11 cellular contexts compared by ENCODE assay signal in genomic region chr12:26088999-26089398, GRCh38. TPM values are rescaled to one million over a fixed set of nuclear protein-coding genes. Genes with fewer than 3 reads are reported as not detected.
A peak's percentile ranks its signal among the peaks of the same experiment; 100 is the strongest.
DNase-seq lines count a peak whose midpoint lies in the region; ATAC-seq and TF ChIP-seq lines count a peak whose summit lies in the region.
"Had no signal": no experiment of that assay in that cellular context is flagged by ENCODE, and none has a peak within 500 bp of the region (broad histone marks: within the 10 kb centered on the region; RNA-seq: fewer than 3 reads in every experiment).

No MANE protein-coding gene starts in this region.

- H3K4me1 ChIP-seq in upper lobe of left lung, result no peaks in the 10 kb centered on the region

- TF ChIP-seq POLR2A in upper lobe of left lung (IDR thresholded peaks at IDR 0.05), result no peak

- no peaks in the 10 kb centered on the region for H3K36me3 ChIP-seq in upper lobe of left lung

- CTCF ChIA-PET in activated naive CD4-positive, alpha-beta T cell treated with anti-CD3 and anti-CD28 coated beads for 36 hours (lab: Charles Lee), result interaction anchor here (1.1 kb wide), 2 partner anchors 8 to 30 kb away, joined by 3 to 4 read pairs; no protein-coding TSS in a partner anchor

- WGBS in upper lobe of left lung, 2 donors, result 40 to 54% methylated on average over 2 of the region's 2 CpGs

- peak; percentile 7 for DNase-seq in activated naive CD4-positive, alpha-beta T cell treated with anti-CD3 and anti-CD28 coated beads for 36 hours
- no peak for DNase-seq in activated naive CD4-positive, alpha-beta T cell treated with anti-CD3 and anti-CD28 coated beads, Interleukin-2, amount 50 U/mL, for 16 hours
- peak; percentile 20 for DNase-seq in MV-4-11 (lab: John Stamatoyannopoulos, UW)
- peak in 1 of 2 donors; percentile 72 for DNase-seq in upper lobe of left lung
- no peak for DNase-seq in osteocyte (ENCODE audit: extremely low spot score, unreplicated experiment)
- no peak for DNase-seq in NCI-H1436 (lab: John Stamatoyannopoulos, UW)
- no peak for DNase-seq in 8988T
- DNase-seq: NCI-H1092; stimulated activated CD4-positive, alpha-beta T cell treated with anti-CD3 and anti-CD28 coated beads, Interleukin-1b, Interleukin-23, amount 100 ng/mL, for 48 hours had no signal

- H3K9me3 Mint-ChIP-seq in activated naive CD4-positive, alpha-beta T cell treated with anti-CD3 and anti-CD28 coated beads for 36 hours, result peaks cover 1% of the 10 kb centered on the region
- H3K9me3 Mint-ChIP-seq in osteocyte (ENCODE audit: unreplicated experiment), result no peaks in the 10 kb centered on the region
- H3K9me3 Mint-ChIP-seq: activated naive CD4-positive, alpha-beta T cell treated with anti-CD3 and anti-CD28 coated beads, Interleukin-2, amount 50 U/mL, for 72 hours had no signal

- intact Hi-C loops in activated naive CD4-positive, alpha-beta T cell treated with anti-CD3 and anti-CD28 coated beads for 36 hours (cut with micrococcal nuclease), result no loop called here

- no peak overlapping the region for H3K4me3 ChIP-seq in upper lobe of left lung

- no peak overlapping the region for H3K27ac Mint-ChIP-seq in activated naive CD4-positive, alpha-beta T cell treated with anti-CD3 and anti-CD28 coated beads for 36 hours
- H3K27ac Mint-ChIP-seq in osteocyte (ENCODE audit: unreplicated experiment), result no peak overlapping the region
- H3K27ac Mint-ChIP-seq: activated naive CD4-positive, alpha-beta T cell treated with anti-CD3 and anti-CD28 coated beads, Interleukin-2, amount 50 U/mL, for 72 hours had no signal

- peak in 1 of 4 donors; percentile 49 for TF ChIP-seq EP300 in upper lobe of left lung (IDR thresholded peaks at IDR 0.05)

- no peak overlapping the region for H3K4me3 Mint-ChIP-seq in activated naive CD4-positive, alpha-beta T cell treated with anti-CD3 and anti-CD28 coated beads for 36 hours
- no peak overlapping the region for H3K4me3 Mint-ChIP-seq in osteocyte (ENCODE audit: unreplicated experiment)

- no peaks in the 10 kb centered on the region for H3K9me3 ChIP-seq in upper lobe of left lung

- no peaks in the 10 kb centered on the region for H3K4me1 Mint-ChIP-seq in activated naive CD4-positive, alpha-beta T cell treated with anti-CD3 and anti-CD28 coated beads for 36 hours (ENCODE audit: low read depth)
- peaks cover 4% of the 10 kb centered on the region for H3K4me1 Mint-ChIP-seq in osteocyte (ENCODE audit: unreplicated experiment)

- ATAC-seq in HG02798 (IDR thresholded peaks at IDR 0.05; ENCODE audit: poor library complexity, unreplicated experiment) (peak; percentile 98), upper lobe of left lung (ENCODE audit: low FRiP score in 2 of 2) (peak; percentile 31 to 63)

- no peaks in the 10 kb centered on the region for H3K36me3 Mint-ChIP-seq in activated naive CD4-positive, alpha-beta T cell treated with anti-CD3 and anti-CD28 coated beads for 36 hours (ENCODE audit: low read depth)
- H3K36me3 Mint-ChIP-seq in osteocyte (ENCODE audit: unreplicated experiment), result peaks cover 2% of the 10 kb centered on the region
- H3K36me3 Mint-ChIP-seq: activated naive CD4-positive, alpha-beta T cell treated with anti-CD3 and anti-CD28 coated beads, Interleukin-2, amount 50 U/mL, for 72 hours had no signal

- H3K27me3 Mint-ChIP-seq in activated naive CD4-positive, alpha-beta T cell treated with anti-CD3 and anti-CD28 coated beads for 36 hours (ENCODE audit: low read depth), result no peaks in the 10 kb centered on the region
- H3K27me3 Mint-ChIP-seq in osteocyte (ENCODE audit: unreplicated experiment), result no peaks in the 10 kb centered on the region

- no peak overlapping the region for H3K27ac ChIP-seq in upper lobe of left lung

- no peak for TF ChIP-seq CTCF in upper lobe of left lung (IDR thresholded peaks at IDR 0.05)
- no peak for TF ChIP-seq CTCF in osteocyte (IDR thresholded peaks at IDR 0.05)

- H3K27me3 ChIP-seq in upper lobe of left lung, result no peaks in the 10 kb centered on the region

RNA-seq across cellular contexts. Expression of gene BHLHE41, which starts 35.8 kb away (rescaled TPM):
- total RNA-seq in activated naive CD4-positive, alpha-beta T cell treated with anti-CD3 and anti-CD28 coated beads for 36 hours, result not detected
- total RNA-seq in upper lobe of left lung, result 10 to 100 TPM in 5 of 6 donors, 1 to 10 TPM in 1; 9.3 to 78.6 (median 35.2) TPM
- 1.1 and 1.4 TPM in 2 replicates for total RNA-seq in osteocyte
- total RNA-seq: activated naive CD4-positive, alpha-beta T cell treated with anti-CD3 and anti-CD28 coated beads, Interleukin-2, amount 50 U/mL, for 72 hours had no signal

Comparison
In these comparisons a context has a peak if more than half of its experiments do, and no peak if none do; other contexts are left out.
1. DNase-seq: peak in activated naive CD4-positive, alpha-beta T cell treated with anti-CD3 and anti-CD28 coated beads for 36 hours (single experiment) and MV-4-11 (single experiment); none in activated naive CD4-positive, alpha-beta T cell treated with anti-CD3 and anti-CD28 coated beads, Interleukin-2, amount 50 U/mL, for 16 hours (single experiment), osteocyte (single experiment), NCI-H1436 (single experiment) and 8988T (single experiment).